In genomic region chr14:84273181-84273580, GRCh38 we compare ENCODE assay signal across 17 cellular contexts.
"Had no signal": no experiment of that assay in that cellular context is flagged by ENCODE, and none has a peak within 500 bp of the region (broad histone marks: within the 10 kb centered on the region; RNA-seq: fewer than 3 reads in every experiment).

No MANE protein-coding gene starts in this region.

- H3K27ac ChIP-seq: breast epithelium, foreskin keratinocyte, neural progenitor cell, suprapubic skin, transverse colon, uterus had no signal

- H3K36me3 Mint-ChIP-seq: activated naive CD4-positive, alpha-beta T cell treated with anti-CD3 and anti-CD28 coated beads, Interleukin-2, amount 50 U/mL, for 24 hours; neural progenitor cell had no signal

- H3K9me3 Mint-ChIP-seq: activated naive CD4-positive, alpha-beta T cell treated with anti-CD3 and anti-CD28 coated beads, Interleukin-2, amount 50 U/mL, for 24 hours; neural progenitor cell had no signal

- H3K4me3 ChIP-seq: breast epithelium, lung, neural progenitor cell, suprapubic skin, transverse colon, uterus had no signal

- H3K4me1 Mint-ChIP-seq: activated naive CD4-positive, alpha-beta T cell treated with anti-CD3 and anti-CD28 coated beads, Interleukin-2, amount 50 U/mL, for 24 hours; neural progenitor cell had no signal

- H3K4me1 ChIP-seq: breast epithelium, foreskin keratinocyte, neural progenitor cell, suprapubic skin, transverse colon, uterus had no signal

- H3K27ac Mint-ChIP-seq: activated naive CD4-positive, alpha-beta T cell treated with anti-CD3 and anti-CD28 coated beads, Interleukin-2, amount 50 U/mL, for 24 hours; activated T-cell treated with anti-CD3 and anti-CD28 coated beads, Interleukin-2, amount 50 U/mL, for 72 hours; neural progenitor cell; progenitor cell of endocrine pancreas; stimulated activated naive CD8-positive, alpha-beta T cell treated with anti-CD3 and anti-CD28 coated beads, Interleukin-15, Interleukin-2, amounts not matched to agents 100 ng/mL and 50 ng/mL, for 24 hours had no signal

- H3K9me3 ChIP-seq: breast epithelium, suprapubic skin, transverse colon, uterus had no signal

- DNase-seq: activated CD8-positive, alpha-beta memory T cell treated with anti-CD3 and anti-CD28 coated beads for 24 hours; activated effector memory CD4-positive, alpha-beta T cell treated with anti-CD3 and anti-CD28 coated beads, Interleukin-2, amount 50 U/mL, for 16 hours; activated T-cell treated with anti-CD3 and anti-CD28 coated beads, Interleukin-2, amount 50 U/mL, for 72 hours; cortex of kidney; effector CD4-positive, alpha-beta T cell; foreskin keratinocyte; hypothalamus; transverse colon; uterus had no signal

- H3K4me3 Mint-ChIP-seq: activated naive CD4-positive, alpha-beta T cell treated with anti-CD3 and anti-CD28 coated beads, Interleukin-2, amount 50 U/mL, for 24 hours; activated T-cell treated with anti-CD3 and anti-CD28 coated beads, Interleukin-2, amount 50 U/mL, for 72 hours; neural progenitor cell; stimulated activated naive CD8-positive, alpha-beta T cell treated with anti-CD3 and anti-CD28 coated beads, Interleukin-15, Interleukin-2, amounts not matched to agents 100 ng/mL and 50 ng/mL, for 24 hours had no signal

- H3K27me3 ChIP-seq: breast epithelium, foreskin keratinocyte, neural progenitor cell, suprapubic skin, transverse colon, uterus had no signal

- ATAC-seq: activated CD4-positive, CD25-positive, alpha-beta regulatory T cell treated with anti-CD3 and anti-CD28 coated beads, Interleukin-2, amount 50 U/mL, for 24 hours; activated T-cell treated with anti-CD3 and anti-CD28 coated beads, Interleukin-2, amount 50 U/mL, for 72 hours; foreskin keratinocyte had no signal

- H3K27me3 Mint-ChIP-seq: activated naive CD4-positive, alpha-beta T cell treated with anti-CD3 and anti-CD28 coated beads, Interleukin-2, amount 50 U/mL, for 24 hours; progenitor cell of endocrine pancreas; stimulated activated naive CD8-positive, alpha-beta T cell treated with anti-CD3 and anti-CD28 coated beads, Interleukin-15, Interleukin-2, amounts not matched to agents 100 ng/mL and 50 ng/mL, for 24 hours had no signal

- H3K36me3 ChIP-seq: breast epithelium, neural progenitor cell, suprapubic skin, transverse colon, uterus had no signal
